Comparison of ENCODE assay signal across 12 cellular contexts in the genomic region with DNA sequence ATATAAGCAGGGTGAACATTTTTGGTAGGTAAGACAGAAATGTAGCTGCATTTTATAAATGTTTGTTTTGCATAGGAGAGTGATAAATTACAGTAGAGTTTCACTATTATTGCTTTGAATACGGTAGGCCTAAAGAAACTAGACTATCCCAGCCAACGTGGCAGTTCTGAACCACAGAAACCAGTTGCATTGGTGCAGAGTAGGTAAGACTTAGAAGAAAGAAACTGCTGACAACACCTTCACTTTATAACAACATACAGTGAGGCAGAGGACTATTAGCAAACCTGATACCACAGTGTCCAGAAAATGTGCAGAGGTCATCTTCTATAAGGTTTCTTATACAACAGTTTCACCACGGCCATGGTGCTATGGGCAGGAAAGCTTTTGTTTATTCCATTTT.
DNase-seq lines count a peak whose midpoint lies in the region; ATAC-seq and TF ChIP-seq lines count a peak whose summit lies in the region.
"Had no signal": no experiment of that assay in that cellular context is flagged by ENCODE, and none has a peak within 500 bp of the region (broad histone marks: within the 10 kb centered on the region; RNA-seq: fewer than 3 reads in every experiment).

No MANE protein-coding gene starts in this region.

- peaks cover 3% of the 10 kb centered on the region for H3K9me3 Mint-ChIP-seq in activated naive CD8-positive, alpha-beta T cell treated with anti-CD3 and anti-CD28 coated beads for 36 hours
- H3K9me3 Mint-ChIP-seq: activated CD4-positive, alpha-beta T cell treated with anti-CD3 and anti-CD28 coated beads, Interleukin-2, amount 10 ng/mL, durations not matched to agents 7 days and 5 days had no signal

- no peak overlapping the region for H3K4me3 Mint-ChIP-seq in activated naive CD8-positive, alpha-beta T cell treated with anti-CD3 and anti-CD28 coated beads for 36 hours
- H3K4me3 Mint-ChIP-seq: activated CD4-positive, alpha-beta T cell treated with anti-CD3 and anti-CD28 coated beads, Interleukin-2, amount 10 ng/mL, durations not matched to agents 7 days and 5 days had no signal

- no peaks in the 10 kb centered on the region for H3K27me3 Mint-ChIP-seq in activated naive CD8-positive, alpha-beta T cell treated with anti-CD3 and anti-CD28 coated beads for 36 hours
- H3K27me3 Mint-ChIP-seq: activated CD4-positive, alpha-beta T cell treated with anti-CD3 and anti-CD28 coated beads, Interleukin-2, amount 10 ng/mL, durations not matched to agents 7 days and 5 days had no signal

- H3K36me3 Mint-ChIP-seq in activated naive CD8-positive, alpha-beta T cell treated with anti-CD3 and anti-CD28 coated beads for 36 hours, result no peaks in the 10 kb centered on the region

- WGBS in psoas muscle, 3 donors, result 91 to 93% (median 92%) methylated on average over 3 of the region's 3 CpGs

- H3K27ac ChIP-seq in psoas muscle, result no peak overlapping the region
- H3K27ac ChIP-seq: testis had no signal

- no peaks in the 10 kb centered on the region for H3K4me1 Mint-ChIP-seq in activated naive CD8-positive, alpha-beta T cell treated with anti-CD3 and anti-CD28 coated beads for 36 hours
- H3K4me1 Mint-ChIP-seq: activated CD4-positive, alpha-beta T cell treated with anti-CD3 and anti-CD28 coated beads, Interleukin-2, amount 10 ng/mL, durations not matched to agents 7 days and 5 days had no signal

- H3K27ac Mint-ChIP-seq in activated naive CD8-positive, alpha-beta T cell treated with anti-CD3 and anti-CD28 coated beads for 36 hours, result no peak overlapping the region
- H3K27ac Mint-ChIP-seq: activated CD4-positive, alpha-beta T cell treated with anti-CD3 and anti-CD28 coated beads, Interleukin-2, amount 10 ng/mL, durations not matched to agents 7 days and 5 days had no signal

- intact Hi-C loops in psoas muscle (cut with DNase I), result no loop called here

- H3K9me3 ChIP-seq in psoas muscle, result no peaks in the 10 kb centered on the region
- H3K9me3 ChIP-seq: testis had no signal

- no peak overlapping the region for H3K4me3 ChIP-seq in psoas muscle
- H3K4me3 ChIP-seq: testis had no signal

- H3K27me3 ChIP-seq in psoas muscle (ENCODE audit: insufficient read depth in 3 of 3, low read length in 2 of 3), result no peaks in the 10 kb centered on the region
- H3K27me3 ChIP-seq: testis had no signal

- H3K4me1 ChIP-seq in psoas muscle, result no peaks in the 10 kb centered on the region

- ATAC-seq in GM18861 (IDR thresholded peaks at IDR 0.05; ENCODE audit: unreplicated experiment) (peak; percentile 96), GM21423 (IDR thresholded peaks at IDR 0.05; ENCODE audit: unreplicated experiment) (peak; percentile 91), HG02981 (IDR thresholded peaks at IDR 0.05; ENCODE audit: unreplicated experiment) (peak; percentile 97), HG03575 (IDR thresholded peaks at IDR 0.05; ENCODE audit: extremely low read depth, insufficient number of reproducible peaks, low FRiP score, unreplicated experiment) (peak; percentile 91), psoas muscle (no peak)
- ATAC-seq: right cardiac atrium had no signal

- no peaks in the 10 kb centered on the region for H3K36me3 ChIP-seq in psoas muscle (ENCODE audit: insufficient read depth in 1 of 2, low read depth in 1 of 2)

- DNase-seq in AG20443 (ENCODE audit: low spot score), result no peak
- no peak for DNase-seq in OCI-M2 (lab: John Stamatoyannopoulos, UW; ENCODE audit: unreplicated experiment)
- no peak for DNase-seq in activated naive CD8-positive, alpha-beta T cell treated with anti-CD3 and anti-CD28 coated beads for 36 hours
- DNase-seq in psoas muscle, result no peak
- DNase-seq: activated CD4-positive, alpha-beta T cell treated with anti-CD3 and anti-CD28 coated beads, Interleukin-2, amount 10 ng/mL, durations not matched to agents 7 days and 5 days; cerebellar nuclear complex; right cardiac atrium; testis had no signal

- TF ChIP-seq CTCF in psoas muscle (IDR thresholded peaks at IDR 0.05), result no peak

Comparison
In these comparisons a context has a peak if more than half of its experiments do, and no peak if none do; other contexts are left out.
1. ATAC-seq: peak in GM18861 (single experiment), GM21423 (single experiment), HG02981 (single experiment) and HG03575 (single experiment); none in psoas muscle (0 of 4).